ENCODE assay signal across 9 cellular contexts in the genomic region with DNA sequence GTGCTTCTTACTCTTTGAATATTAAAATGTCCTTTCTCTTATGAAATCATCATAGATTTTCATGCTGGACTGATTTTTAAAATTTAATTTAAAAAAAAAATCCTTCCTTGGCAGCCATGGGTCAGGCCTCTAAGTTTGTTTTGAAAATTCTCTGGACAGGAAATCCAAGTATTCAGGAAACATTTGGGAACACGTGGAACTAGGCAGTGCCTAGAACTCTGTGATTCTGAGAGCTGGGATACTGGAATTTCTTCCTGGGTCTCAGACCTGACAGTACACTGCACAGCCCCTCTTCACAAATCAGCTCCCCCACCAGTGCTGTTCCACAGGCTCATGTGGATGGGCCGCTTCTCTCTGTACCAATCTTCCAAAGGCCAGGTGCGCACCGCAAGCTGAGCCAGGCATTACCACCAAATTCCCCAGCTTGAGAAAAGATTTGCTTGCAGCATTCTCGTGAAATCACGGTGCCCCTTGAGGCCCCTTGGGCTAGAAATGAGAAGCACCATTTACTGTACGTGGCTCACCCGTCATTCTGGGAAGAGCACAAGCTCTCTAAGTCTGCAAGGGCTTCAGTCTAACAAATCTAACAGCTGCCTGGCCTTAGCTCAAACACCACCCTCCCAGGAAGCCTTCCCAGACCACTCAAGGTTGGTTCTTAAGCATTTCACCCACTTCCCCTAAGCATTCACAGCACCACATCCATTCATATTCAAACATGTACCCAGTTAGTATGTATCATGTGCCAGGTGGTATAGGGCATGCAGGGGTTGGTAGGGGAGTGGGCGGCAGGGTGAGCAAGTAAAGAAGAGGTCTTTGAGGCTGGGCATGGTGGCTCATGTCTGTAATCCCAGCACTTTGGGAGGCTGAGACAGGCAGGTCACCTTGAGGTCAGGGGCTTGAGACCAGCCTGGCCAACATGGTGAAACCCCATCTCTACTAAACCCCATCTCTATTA. TPM values are rescaled to one million over a fixed set of nuclear protein-coding genes. Genes with fewer than 3 reads are reported as not detected.
DNase-seq lines count a peak whose midpoint lies in the region; ATAC-seq and TF ChIP-seq lines count a peak whose summit lies in the region.
"Had no signal": no experiment of that assay in that cellular context is flagged by ENCODE, and none has a peak within 500 bp of the region (broad histone marks: within the 10 kb centered on the region; RNA-seq: fewer than 3 reads in every experiment).

No MANE protein-coding gene starts in this region.

- H3K36me3 Mint-ChIP-seq in activated naive CD4-positive, alpha-beta T cell treated with anti-CD3 and anti-CD28 coated beads, Interleukin-2, amount 10 ng/mL, durations not matched to agents 7 days and 5 days = peaks cover 28% of the 10 kb centered on the region
- H3K36me3 Mint-ChIP-seq in activated T-helper 1 cell treated with anti-CD3 and anti-CD28 coated beads, Interleukin-12 subunit alpha, Interleukin-12 subunit beta, Interleukin-2, Interleukin-4 antibody, amounts not matched to agents 30 ng/mL and 10 ng/mL and 1 ng/mL, durations not matched to agents 14 hours and 24 hours and 36 hours (ENCODE audit: low read depth) = peaks cover 16% of the 10 kb centered on the region
- peaks cover 17% of the 10 kb centered on the region for H3K36me3 Mint-ChIP-seq in memory B cell

- H3K9me3 Mint-ChIP-seq in activated naive CD4-positive, alpha-beta T cell treated with anti-CD3 and anti-CD28 coated beads, Interleukin-2, amount 10 ng/mL, durations not matched to agents 7 days and 5 days = no peaks in the 10 kb centered on the region
- H3K9me3 Mint-ChIP-seq in activated T-helper 1 cell treated with anti-CD3 and anti-CD28 coated beads, Interleukin-12 subunit alpha, Interleukin-12 subunit beta, Interleukin-2, Interleukin-4 antibody, amounts not matched to agents 30 ng/mL and 10 ng/mL and 1 ng/mL, durations not matched to agents 14 hours and 24 hours and 36 hours = no peaks in the 10 kb centered on the region
- no peaks in the 10 kb centered on the region for H3K9me3 Mint-ChIP-seq in memory B cell

- CTCF ChIA-PET in activated naive CD4-positive, alpha-beta T cell treated with anti-CD3 and anti-CD28 coated beads, Interleukin-2, amount 10 ng/mL, durations not matched to agents 7 days and 5 days (lab: Charles Lee) = interaction anchor here (1.1 to 1.3 kb wide), 2 partner anchors 18 to 30 kb away, joined by 3 read pairs; no protein-coding TSS in a partner anchor

- DNase-seq in activated naive CD4-positive, alpha-beta T cell treated with anti-CD3 and anti-CD28 coated beads, Interleukin-2, amount 10 ng/mL, durations not matched to agents 7 days and 5 days = no peak
- no peak for DNase-seq in activated naive CD4-positive, alpha-beta T cell (lab: John Stamatoyannopoulos, UW)
- no peak for DNase-seq in activated T-helper 1 cell treated with anti-CD3 and anti-CD28 coated beads, Interleukin-12 subunit alpha, Interleukin-12 subunit beta, Interleukin-2, Interleukin-4 antibody, amounts not matched to agents 30 ng/mL and 10 ng/mL and 1 ng/mL, durations not matched to agents 14 hours and 24 hours and 36 hours (ENCODE audit: low spot score)
- DNase-seq in memory B cell (ENCODE audit: low spot score in 2 of 2) = no peak
- DNase-seq in upper lobe of right lung = no peak
- no peak for DNase-seq in NCI-H1417 (lab: John Stamatoyannopoulos, UW)
- DNase-seq in T-helper 2 cell = no peak
- no peak for DNase-seq in NCI-H1436 treated with DMSO at 0.1 percent for 48 hours (lab: John Stamatoyannopoulos, UW)
- DNase-seq: activated gamma-delta T cell had no signal

- ATAC-seq in memory B cell (ENCODE audit: low read depth) (peak; percentile 37), upper lobe of right lung (no peak)

- intact Hi-C loops in activated T-helper 1 cell treated with anti-CD3 and anti-CD28 coated beads, Interleukin-12 subunit alpha, Interleukin-12 subunit beta, Interleukin-2, Interleukin-4 antibody, amounts not matched to agents 30 ng/mL and 10 ng/mL and 1 ng/mL, durations not matched to agents 14 hours and 24 hours and 36 hours (cut with micrococcal nuclease) = loop anchor here (5.0 to 10.0 kb wide), 2 partner anchors 33 to 64 kb away; no protein-coding TSS in a partner anchor
- intact Hi-C loops in upper lobe of right lung (cut with DNase I) = no loop called here

- H3K27me3 Mint-ChIP-seq in activated naive CD4-positive, alpha-beta T cell treated with anti-CD3 and anti-CD28 coated beads, Interleukin-2, amount 10 ng/mL, durations not matched to agents 7 days and 5 days = no peaks in the 10 kb centered on the region
- H3K27me3 Mint-ChIP-seq in activated T-helper 1 cell treated with anti-CD3 and anti-CD28 coated beads, Interleukin-12 subunit alpha, Interleukin-12 subunit beta, Interleukin-2, Interleukin-4 antibody, amounts not matched to agents 30 ng/mL and 10 ng/mL and 1 ng/mL, durations not matched to agents 14 hours and 24 hours and 36 hours (ENCODE audit: insufficient read depth) = no peaks in the 10 kb centered on the region
- no peaks in the 10 kb centered on the region for H3K27me3 Mint-ChIP-seq in memory B cell

- H3K4me3 ChIP-seq in upper lobe of right lung = no peak overlapping the region

- peaks cover 90% of the 10 kb centered on the region for H3K4me1 Mint-ChIP-seq in activated naive CD4-positive, alpha-beta T cell treated with anti-CD3 and anti-CD28 coated beads, Interleukin-2, amount 10 ng/mL, durations not matched to agents 7 days and 5 days
- H3K4me1 Mint-ChIP-seq in activated T-helper 1 cell treated with anti-CD3 and anti-CD28 coated beads, Interleukin-12 subunit alpha, Interleukin-12 subunit beta, Interleukin-2, Interleukin-4 antibody, amounts not matched to agents 30 ng/mL and 10 ng/mL and 1 ng/mL, durations not matched to agents 14 hours and 24 hours and 36 hours (ENCODE audit: low read depth) = peaks cover 83% of the 10 kb centered on the region
- H3K4me1 Mint-ChIP-seq in memory B cell = peaks cover 70% of the 10 kb centered on the region

- H3K27ac ChIP-seq in upper lobe of right lung = peak overlapping the region; percentile 77

- no peak overlapping the region for H3K4me3 Mint-ChIP-seq in activated naive CD4-positive, alpha-beta T cell treated with anti-CD3 and anti-CD28 coated beads, Interleukin-2, amount 10 ng/mL, durations not matched to agents 7 days and 5 days
- no peak overlapping the region for H3K4me3 Mint-ChIP-seq in activated T-helper 1 cell treated with anti-CD3 and anti-CD28 coated beads, Interleukin-12 subunit alpha, Interleukin-12 subunit beta, Interleukin-2, Interleukin-4 antibody, amounts not matched to agents 30 ng/mL and 10 ng/mL and 1 ng/mL, durations not matched to agents 14 hours and 24 hours and 36 hours
- H3K4me3 Mint-ChIP-seq in memory B cell = peak overlapping the region; percentile 76

- no peaks in the 10 kb centered on the region for H3K36me3 ChIP-seq in upper lobe of right lung

- H3K27ac Mint-ChIP-seq in activated naive CD4-positive, alpha-beta T cell treated with anti-CD3 and anti-CD28 coated beads, Interleukin-2, amount 10 ng/mL, durations not matched to agents 7 days and 5 days = peak overlapping the region; percentile 86
- peak overlapping the region; percentile 64 for H3K27ac Mint-ChIP-seq in activated T-helper 1 cell treated with anti-CD3 and anti-CD28 coated beads, Interleukin-12 subunit alpha, Interleukin-12 subunit beta, Interleukin-2, Interleukin-4 antibody, amounts not matched to agents 30 ng/mL and 10 ng/mL and 1 ng/mL, durations not matched to agents 14 hours and 24 hours and 36 hours
- peak overlapping the region; percentile 98 for H3K27ac Mint-ChIP-seq in memory B cell

- H3K27me3 ChIP-seq in upper lobe of right lung = no peaks in the 10 kb centered on the region

- H3K4me1 ChIP-seq in upper lobe of right lung = peaks cover 96% of the 10 kb centered on the region

- TF ChIP-seq CTCF in upper lobe of right lung (IDR thresholded peaks at IDR 0.05) = no peak

- no peaks in the 10 kb centered on the region for H3K9me3 ChIP-seq in upper lobe of right lung

RNA-seq across cellular contexts. Expression of a gene that starts 26.5 kb away (rescaled TPM):
- 64.4 and 66.5 TPM in 2 replicates for total RNA-seq in activated T-helper 1 cell treated with anti-CD3 and anti-CD28 coated beads, Interleukin-12 subunit alpha, Interleukin-12 subunit beta, Interleukin-2, Interleukin-4 antibody, amounts not matched to agents 30 ng/mL and 10 ng/mL and 1 ng/mL, durations not matched to agents 14 hours and 24 hours and 36 hours
- 80.1 TPM for total RNA-seq in upper lobe of right lung
